In genomic region chr12:89213139-89213538, GRCh38 we compare ENCODE assay signal across 11 cellular contexts.
"Had no signal": no experiment of that assay in that cellular context is flagged by ENCODE, and none has a peak within 500 bp of the region (broad histone marks: within the 10 kb centered on the region; RNA-seq: fewer than 3 reads in every experiment).

No MANE protein-coding gene starts in this region.

- H3K4me1 ChIP-seq: adrenal gland had no signal

- H3K27me3 ChIP-seq: adrenal gland had no signal

- DNase-seq: activated B cell treated with CpG ODN at 0.5 μM for 24 hours; activated CD4-positive, alpha-beta T cell treated with anti-CD3 and anti-CD28 coated beads, Interleukin-2, amount 10 ng/mL, durations not matched to agents 24 days and 14 days; activated naive CD4-positive, alpha-beta T cell treated with anti-CD3 and anti-CD28 coated beads for 36 hours; adrenal gland; effector memory CD4-positive, alpha-beta T cell; immature natural killer cell; mesendoderm; substantia nigra; T-cell; trophoblast cell had no signal

- H3K9me3 ChIP-seq: adrenal gland had no signal

- ATAC-seq: stimulated activated memory B cell treated with anti-CD40 and anti-IgM and Interleukin-4, amounts not matched to agents 10 μg/mL and 1 μg/mL and 100 μg/mL, for 72 hours; T-cell had no signal

- H3K4me3 ChIP-seq: adrenal gland had no signal

- H3K36me3 ChIP-seq: adrenal gland had no signal
